In the genomic region with DNA sequence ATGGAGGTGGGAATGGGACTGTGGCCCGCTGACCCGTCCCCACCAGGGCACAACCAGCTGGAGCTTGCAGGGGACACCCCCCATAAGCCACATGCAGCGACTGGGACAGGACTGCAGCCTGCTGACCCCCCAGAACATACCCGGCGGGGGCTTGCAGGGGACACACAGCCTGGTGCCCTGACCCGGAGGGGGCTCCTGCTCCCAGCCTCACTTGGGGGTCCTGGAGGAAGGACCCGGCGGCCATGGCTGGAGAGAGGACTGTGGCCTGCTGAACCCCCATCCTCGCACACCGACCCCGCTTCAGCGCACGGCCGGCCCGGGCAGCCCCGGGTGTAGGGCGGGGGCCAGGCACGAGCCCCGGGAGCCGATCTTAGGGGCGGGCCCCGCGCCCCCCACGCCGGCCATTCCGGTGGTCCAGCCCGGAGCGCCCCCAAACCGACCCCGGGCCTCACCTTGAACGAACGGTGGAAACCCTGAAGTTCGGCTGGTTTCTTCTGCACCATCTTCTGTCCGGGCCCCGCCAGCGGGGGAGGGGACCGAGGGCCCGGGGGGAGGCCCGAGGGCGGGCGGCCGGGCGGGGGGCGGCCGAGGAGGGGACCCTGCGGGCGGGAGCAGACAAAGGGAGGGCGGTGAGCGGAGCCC, we compare ENCODE assay signal across 8 cellular contexts. TPM values are rescaled to one million over a fixed set of nuclear protein-coding genes. Genes with fewer than 3 reads are reported as not detected.
DNase-seq lines count a peak whose midpoint lies in the region; ATAC-seq lines count a peak whose summit lies in the region.

No MANE protein-coding gene starts in this region.

- peak overlapping the region; percentile 73 for H3K4me3 ChIP-seq in iPS-18a (ENCODE audit: low read length)

- peak in 2 of 3 experiments; percentile 60 to 61 for DNase-seq in NCI-H1417 (lab: John Stamatoyannopoulos, UW)
- DNase-seq in NCI-H1417 treated with DMSO at 0.1 percent for 48 hours (lab: John Stamatoyannopoulos, UW), result no peak
- no peak for DNase-seq in activated naive CD8-positive, alpha-beta T cell treated with anti-CD3 and anti-CD28 coated beads for 36 hours
- no peak for DNase-seq in stimulated activated naive CD8-positive, alpha-beta T cell treated with anti-CD3 and anti-CD28 coated beads, Interleukin-15, Interleukin-2, amounts not matched to agents 100 U/mL and 50 U/mL, for 24 hours
- no peak for DNase-seq in stimulated activated CD4-positive, alpha-beta T cell treated with anti-CD3 and anti-CD28 coated beads, Interleukin-4, amount 100 ng/mL, for 1 hour
- DNase-seq in NCI-H748 treated with DMSO at 0.1 percent for 48 hours (lab: John Stamatoyannopoulos, UW), result no peak

- no peaks in the 10 kb centered on the region for H3K9me3 Mint-ChIP-seq in activated naive CD8-positive, alpha-beta T cell treated with anti-CD3 and anti-CD28 coated beads for 36 hours

- no peaks in the 10 kb centered on the region for H3K27me3 ChIP-seq in iPS-18a (ENCODE audit: control insufficient read depth, insufficient read depth, low read length)

- H3K27ac Mint-ChIP-seq in activated naive CD8-positive, alpha-beta T cell treated with anti-CD3 and anti-CD28 coated beads for 36 hours, result peak overlapping the region; percentile 69

- peaks cover 6% of the 10 kb centered on the region for H3K36me3 Mint-ChIP-seq in activated naive CD8-positive, alpha-beta T cell treated with anti-CD3 and anti-CD28 coated beads for 36 hours

- peak overlapping the region; percentile 47 for H3K9ac ChIP-seq in iPS-18a (ENCODE audit: low read length)

- peaks cover 5% of the 10 kb centered on the region for H3K36me3 ChIP-seq in iPS-18a (ENCODE audit: control insufficient read depth, low read depth, low read length)

- ATAC-seq in HG03135 (IDR thresholded peaks at IDR 0.05; ENCODE audit: unreplicated experiment), result peak; percentile 3
- ATAC-seq in stimulated activated naive CD8-positive, alpha-beta T cell treated with anti-CD3 and anti-CD28 coated beads, Interleukin-15, Interleukin-2, amounts not matched to agents 100 U/mL and 50 U/mL, for 24 hours, result peak; percentile 2

- H3K4me1 ChIP-seq in iPS-18a (ENCODE audit: control insufficient read depth, low read depth, low read length), result no peaks in the 10 kb centered on the region

- H3K4me1 Mint-ChIP-seq in activated naive CD8-positive, alpha-beta T cell treated with anti-CD3 and anti-CD28 coated beads for 36 hours, result peaks cover 39% of the 10 kb centered on the region

- H3K9me3 ChIP-seq in iPS-18a (ENCODE audit: control insufficient read depth, low read depth, low read length), result no peaks in the 10 kb centered on the region

- no peaks in the 10 kb centered on the region for H3K27me3 Mint-ChIP-seq in activated naive CD8-positive, alpha-beta T cell treated with anti-CD3 and anti-CD28 coated beads for 36 hours

- peak overlapping the region; percentile 89 for H3K4me3 Mint-ChIP-seq in activated naive CD8-positive, alpha-beta T cell treated with anti-CD3 and anti-CD28 coated beads for 36 hours

- H3K27ac ChIP-seq in iPS-18a (ENCODE audit: low read length), result no peak overlapping the region

RNA-seq across cellular contexts. Expression of a gene that starts 0.6 kb away (rescaled TPM):
- 100 to 1,000 TPM; 230 to 232 TPM for total RNA-seq in activated naive CD8-positive, alpha-beta T cell treated with anti-CD3 and anti-CD28 coated beads for 36 hours

RNA-seq across cellular contexts. Expression of a gene that starts 35.0 kb away (rescaled TPM):
- 10 to 100 TPM; 22.1 to 26.2 TPM for total RNA-seq in activated naive CD8-positive, alpha-beta T cell treated with anti-CD3 and anti-CD28 coated beads for 36 hours

RNA-seq across cellular contexts. Expression of a gene that starts 45.7 kb away (rescaled TPM):
- 100 to 1,000 TPM; 147 to 153 TPM for total RNA-seq in activated naive CD8-positive, alpha-beta T cell treated with anti-CD3 and anti-CD28 coated beads for 36 hours

RNA-seq across cellular contexts. Expression of a gene that starts 46.2 kb away (rescaled TPM):
- 10 to 100 TPM; 12.4 to 12.6 TPM for total RNA-seq in activated naive CD8-positive, alpha-beta T cell treated with anti-CD3 and anti-CD28 coated beads for 36 hours

Comparison
In these comparisons a context has a peak if more than half of its experiments do, and no peak if none do; other contexts are left out.
1. DNase-seq: peak in NCI-H1417 (2 of 3); none in NCI-H1417 treated with DMSO at 0.1 percent for 48 hours (single experiment), activated naive CD8-positive, alpha-beta T cell treated with anti-CD3 and anti-CD28 coated beads for 36 hours (single experiment), stimulated activated naive CD8-positive, alpha-beta T cell treated with anti-CD3 and anti-CD28 coated beads, Interleukin-15, Interleukin-2, amounts not matched to agents 100 U/mL and 50 U/mL, for 24 hours (single experiment), stimulated activated CD4-positive, alpha-beta T cell treated with anti-CD3 and anti-CD28 coated beads, Interleukin-4, amount 100 ng/mL, for 1 hour (single experiment) and NCI-H748 treated with DMSO at 0.1 percent for 48 hours (single experiment).